16 cellular contexts compared by ENCODE assay signal in the genomic region with DNA sequence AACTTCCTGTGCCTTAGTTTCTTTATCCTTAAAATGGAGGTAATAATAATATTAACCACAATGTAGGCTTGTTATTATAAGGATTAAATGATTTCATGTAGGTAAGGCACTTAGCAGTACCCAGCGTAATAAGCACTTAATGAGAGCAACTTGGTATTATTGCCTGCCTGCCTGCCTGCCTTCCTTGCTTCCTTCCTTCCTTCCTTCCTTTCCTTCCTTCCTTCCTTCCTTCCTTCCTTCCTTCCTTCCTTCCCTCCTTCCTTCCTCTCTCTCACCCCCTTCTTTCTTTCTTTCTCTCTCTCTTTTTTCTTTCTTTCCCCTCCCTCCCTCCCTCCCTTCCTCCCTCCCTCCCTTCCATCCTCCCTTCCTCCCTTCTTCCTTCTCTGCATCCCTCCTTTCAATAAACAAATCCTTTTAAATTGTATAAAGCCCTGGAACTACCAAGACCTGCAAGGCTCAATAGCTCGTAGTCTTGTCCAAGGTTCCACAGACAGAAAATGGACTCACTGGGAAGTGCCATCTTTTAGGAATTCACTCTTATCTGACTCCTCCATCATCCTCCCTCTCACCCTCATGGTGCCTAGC. TPM values are rescaled to one million over a fixed set of nuclear protein-coding genes. Genes with fewer than 3 reads are reported as not detected.
DNase-seq lines count a peak whose midpoint lies in the region; ATAC-seq and TF ChIP-seq lines count a peak whose summit lies in the region.
"Had no signal": no experiment of that assay in that cellular context is flagged by ENCODE, and none has a peak within 500 bp of the region (broad histone marks: within the 10 kb centered on the region; RNA-seq: fewer than 3 reads in every experiment).

No MANE protein-coding gene starts in this region.

- H3K4me3 ChIP-seq in gastroesophageal sphincter (no peak overlapping the region), prostate gland (no peak overlapping the region), transverse colon (no peak overlapping the region)
- H3K4me3 ChIP-seq: A549 had no signal

- peaks cover 2% of the 10 kb centered on the region; the same call in 1 of the 2 replicates for H3K27me3 Mint-ChIP-seq in H9 (ENCODE audit: low read depth)
- peaks cover 3% of the 10 kb centered on the region for H3K27me3 Mint-ChIP-seq in activated CD8-positive, alpha-beta memory T cell treated with anti-CD3 and anti-CD28 coated beads, Interleukin-2, amount 10 ng/mL, durations not matched to agents 7 days and 5 days

- no peak overlapping the region for H2AK5ac ChIP-seq in H9 (ENCODE audit: insufficient read length, low read length)

- no peaks in the 10 kb centered on the region for H3K9me3 ChIP-seq in H9 (ENCODE audit: control insufficient read depth, low read depth, low read length)
- H3K9me3 ChIP-seq in gastroesophageal sphincter: no peaks in the 10 kb centered on the region
- H3K9me3 ChIP-seq in prostate gland: no peaks in the 10 kb centered on the region
- H3K9me3 ChIP-seq in transverse colon: no peaks in the 10 kb centered on the region
- H3K9me3 ChIP-seq: A549 had no signal

- no peak for TF ChIP-seq CTCF in 22Rv1 (IDR thresholded peaks at IDR 0.05)
- no peak for TF ChIP-seq CTCF in H9 (conservative IDR thresholded peaks at IDR 0.05)
- no peak for TF ChIP-seq CTCF in gastroesophageal sphincter (IDR thresholded peaks at IDR 0.05)
- TF ChIP-seq CTCF in prostate gland (IDR thresholded peaks at IDR 0.05): no peak
- TF ChIP-seq CTCF in transverse colon (IDR thresholded peaks at IDR 0.05): no peak

- intact Hi-C loops in prostate gland (cut with DNase I): no loop called here
- intact Hi-C loops in transverse colon (cut with DNase I; ENCODE audit: low total_unique reads): no loop called here

- no peak overlapping the region for H2BK12ac ChIP-seq in H9 (ENCODE audit: insufficient read length, low read depth, low read length)

- no peaks in the 10 kb centered on the region for H3K79me2 ChIP-seq in H9 (ENCODE audit: insufficient read depth, low read length)

- H3K4me1 Mint-ChIP-seq in H9: peaks cover 27 to 32% of the 10 kb centered on the region in 2 experiments
- H3K4me1 Mint-ChIP-seq in activated CD8-positive, alpha-beta memory T cell treated with anti-CD3 and anti-CD28 coated beads, Interleukin-2, amount 10 ng/mL, durations not matched to agents 7 days and 5 days: no peaks in the 10 kb centered on the region
- H3K4me1 Mint-ChIP-seq: CD4-positive, CD25-positive, alpha-beta regulatory T cell had no signal

- no peaks in the 10 kb centered on the region for H3K23me2 ChIP-seq in H9 (ENCODE audit: insufficient read length, low read depth, low read length, poor library complexity, severe bottlenecking)

- DNase-seq in H9: no peak
- DNase-seq in prostate gland (ENCODE audit: low spot score): no peak
- no peak for DNase-seq in activated CD8-positive, alpha-beta memory T cell treated with anti-CD3 and anti-CD28 coated beads, Interleukin-2, amount 10 ng/mL, durations not matched to agents 7 days and 5 days
- no peak for DNase-seq in transverse colon
- no peak for DNase-seq in cerebellar cortex (ENCODE audit: low spot score)
- DNase-seq: CD4-positive, CD25-positive, alpha-beta regulatory T cell; KBM-7; NCI-H1048; NCI-H1436 treated with DMSO at 0.1 percent for 48 hours; NCI-H2029 treated with DMSO at 0.1 percent for 48 hours; NCI-H510A; NCI-H774 had no signal

- no peak overlapping the region for H2BK15ac ChIP-seq in H9 (ENCODE audit: low read depth, low read length)

- H3K23ac ChIP-seq in H9 (ENCODE audit: insufficient read length, low read depth, low read length): no peak overlapping the region

- no peak overlapping the region for H3K9ac ChIP-seq in H9 (ENCODE audit: extremely low read depth, insufficient read length, low read length)

- peak overlapping the region in 2 of 3 experiments; percentile 88 to 96; a peak in 1 of 7 replicates for H3K27ac Mint-ChIP-seq in H9
- H3K27ac Mint-ChIP-seq in activated CD8-positive, alpha-beta memory T cell treated with anti-CD3 and anti-CD28 coated beads, Interleukin-2, amount 10 ng/mL, durations not matched to agents 7 days and 5 days: no peak overlapping the region
- H3K27ac Mint-ChIP-seq: CD4-positive, CD25-positive, alpha-beta regulatory T cell had no signal

- WGBS in H9 (ENCODE audit: extremely low coverage, insufficient read length, low lambda C conversion rate): no CpG with 5 or more reads among the region's 2 CpGs
- 83 to 95% methylated on average over 2 of the region's 2 CpGs for WGBS in gastroesophageal sphincter (ENCODE audit: low coverage in 1 of 2), 2 donors
- WGBS in prostate gland: 98% methylated on average over 2 of the region's 2 CpGs
- 83 to 86% methylated on average over 1 to 2 of the region's 2 CpGs for WGBS in transverse colon (ENCODE audit: low coverage in 1 of 2), 2 donors

- no peak overlapping the region for H2AFZ ChIP-seq in H9 (ENCODE audit: low read length)

- H3K27me3 ChIP-seq in H9 (ENCODE audit: insufficient read depth, low read length) (no peaks in the 10 kb centered on the region), gastroesophageal sphincter (no peaks in the 10 kb centered on the region), prostate gland (replicated peaks; ENCODE audit: insufficient read depth) (no peaks in the 10 kb centered on the region), transverse colon (no peaks in the 10 kb centered on the region)

- no peak overlapping the region for H3K56ac ChIP-seq in H9 (ENCODE audit: insufficient read length, low read depth, low read length)

- H3K4me1 ChIP-seq in H9 (ENCODE audit: insufficient read depth, low read length): no peaks in the 10 kb centered on the region; the same call in 1 of the 2 replicates
- H3K4me1 ChIP-seq in gastroesophageal sphincter: peaks cover 0 to 15% (median 6%) of the 10 kb centered on the region in 3 donors
- H3K4me1 ChIP-seq in prostate gland (replicated peaks): no peaks in the 10 kb centered on the region
- H3K4me1 ChIP-seq in transverse colon: peaks cover 0 to 6% (median 1%) of the 10 kb centered on the region in 4 donors
- H3K4me1 ChIP-seq: A549 had no signal

- ATAC-seq in gastroesophageal sphincter: no peak
- ATAC-seq in activated CD8-positive, alpha-beta memory T cell treated with anti-CD3 and anti-CD28 coated beads, Interleukin-2, amount 10 ng/mL, durations not matched to agents 7 days and 5 days: no peak
- ATAC-seq: A549, Panc1 had no signal

- no peak overlapping the region for H4K5ac ChIP-seq in H9 (ENCODE audit: insufficient read length, low read depth, low read length)

- no peak overlapping the region for H2BK5ac ChIP-seq in H9 (ENCODE audit: insufficient read length, low read length)

- no peak overlapping the region for H2BK120ac ChIP-seq in H9 (ENCODE audit: low read depth, low read length, poor library complexity, severe bottlenecking)

- TF ChIP-seq POLR2A in gastroesophageal sphincter (IDR thresholded peaks at IDR 0.05) (no peak), prostate gland (IDR thresholded peaks at IDR 0.05) (no peak), transverse colon (IDR thresholded peaks at IDR 0.05) (no peak)

- H3K14ac ChIP-seq in H9 (ENCODE audit: insufficient read depth, low read length): no peak overlapping the region

- H3K36me3 Mint-ChIP-seq in H9 (ENCODE audit: insufficient read depth in 1 of 3, low read depth in 3 of 3): peaks cover 0 to 10% (median 1%) of the 10 kb centered on the region in 3 experiments; a peak in 3 of 7 replicates
- no peaks in the 10 kb centered on the region for H3K36me3 Mint-ChIP-seq in activated CD8-positive, alpha-beta memory T cell treated with anti-CD3 and anti-CD28 coated beads, Interleukin-2, amount 10 ng/mL, durations not matched to agents 7 days and 5 days
- H3K36me3 Mint-ChIP-seq: CD4-positive, CD25-positive, alpha-beta regulatory T cell had no signal

- no peaks in the 10 kb centered on the region for H3K36me3 ChIP-seq in gastroesophageal sphincter
- H3K36me3 ChIP-seq in prostate gland: no peaks in the 10 kb centered on the region
- H3K36me3 ChIP-seq in transverse colon: no peaks in the 10 kb centered on the region

- no peaks in the 10 kb centered on the region for H3K79me1 ChIP-seq in H9 (ENCODE audit: insufficient read depth, low read depth, low read length, poor library complexity, severe bottlenecking)

- no peak overlapping the region for H3K4ac ChIP-seq in H9 (ENCODE audit: low read depth, low read length)

- H3T11ph ChIP-seq in H9 (ENCODE audit: low read length): no peak overlapping the region

- no peaks in the 10 kb centered on the region for H4K20me1 ChIP-seq in H9 (ENCODE audit: control insufficient read depth, insufficient read depth, insufficient read length)

- no peak for TF ChIP-seq EP300 in gastroesophageal sphincter (IDR thresholded peaks at IDR 0.05)
- TF ChIP-seq EP300 in transverse colon (IDR thresholded peaks at IDR 0.05; ENCODE audit: low read depth): no peak

- no peak overlapping the region for H4K91ac ChIP-seq in H9 (ENCODE audit: insufficient read length, low read depth, low read length)

- H2BK20ac ChIP-seq in H9 (ENCODE audit: low read depth, low read length, poor library complexity, severe bottlenecking): no peak overlapping the region

- CTCF ChIA-PET in activated CD8-positive, alpha-beta memory T cell treated with anti-CD3 and anti-CD28 coated beads, Interleukin-2, amount 10 ng/mL, durations not matched to agents 7 days and 5 days (lab: Charles Lee): no interaction called here

- H3K9me3 Mint-ChIP-seq in H9: no peaks in the 10 kb centered on the region
- H3K9me3 Mint-ChIP-seq in activated CD8-positive, alpha-beta memory T cell treated with anti-CD3 and anti-CD28 coated beads, Interleukin-2, amount 10 ng/mL, durations not matched to agents 7 days and 5 days (ENCODE audit: low read depth): no peaks in the 10 kb centered on the region
- H3K9me3 Mint-ChIP-seq: CD4-positive, CD25-positive, alpha-beta regulatory T cell had no signal

- no peak overlapping the region for H3K4me2 ChIP-seq in H9 (ENCODE audit: insufficient read depth, insufficient read length, low read length)
- H3K4me2 ChIP-seq: A549 had no signal

- H3K27ac ChIP-seq in 22Rv1: peak overlapping the region; percentile 52; the same call in 1 of the 2 replicates
- no peak overlapping the region for H3K27ac ChIP-seq in H9 (ENCODE audit: insufficient read length, low read depth, low read length)
- H3K27ac ChIP-seq in gastroesophageal sphincter: peak overlapping the region in 3 of 4 donors; percentile 43 to 62 (median 51)
- peak overlapping the region; percentile 3 to 4 for H3K27ac ChIP-seq in prostate gland
- H3K27ac ChIP-seq in transverse colon: peak overlapping the region in 1 of 4 donors; percentile 58
- H3K27ac ChIP-seq: A549 had no signal

- H4K8ac ChIP-seq in H9 (replicated peaks; ENCODE audit: insufficient read length, low read depth, low read length): no peak overlapping the region

- H3K18ac ChIP-seq in H9 (ENCODE audit: insufficient read length, low read depth, low read length): no peak overlapping the region

- in situ Hi-C loops in transverse colon (cut with MboI; ENCODE audit: low pct_ligation_motif_present in 1 of 4, low pct_unique_long_range_greater_than_20kb in 1 of 4, low sequenced_read_pairs in 3 of 4): loop anchor here in 1 of 4 donors (25.0 kb wide), 1 partner anchor 244 kb away; no protein-coding TSS in a partner anchor

- no peak overlapping the region for H3K4me3 Mint-ChIP-seq in H9
- no peak overlapping the region for H3K4me3 Mint-ChIP-seq in activated CD8-positive, alpha-beta memory T cell treated with anti-CD3 and anti-CD28 coated beads, Interleukin-2, amount 10 ng/mL, durations not matched to agents 7 days and 5 days
- H3K4me3 Mint-ChIP-seq: CD4-positive, CD25-positive, alpha-beta regulatory T cell had no signal

RNA-seq across cellular contexts. Expression of gene TIMP3, which starts 20.7 kb away (rescaled TPM):
- total RNA-seq in H9 (2021): 0.86 and 0.87 TPM in 2 replicates
- 100 to 1,000 TPM; 560 to 818 (median 738) TPM for total RNA-seq in gastroesophageal sphincter
- 100 to 1,000 TPM; 148 to 397 TPM for total RNA-seq in prostate gland
- total RNA-seq in activated CD8-positive, alpha-beta memory T cell treated with anti-CD3 and anti-CD28 coated beads, Interleukin-2, amount 10 ng/mL, durations not matched to agents 7 days and 5 days: not detected
- 100 to 1,000 TPM in 1 of 4 donors, 10 to 100 TPM in 3; 49.7 to 158 (median 62.4) TPM for total RNA-seq in transverse colon

Comparison
In these comparisons a context has a peak if more than half of its experiments do, and no peak if none do; other contexts are left out.
1. RNA of gene TIMP3, which starts 20.7 kb away (total RNA-seq): 560 to 818 TPM in gastroesophageal sphincter, 148 to 397 TPM in prostate gland and 49.7 to 158 TPM in transverse colon; 0.86 to 0.87 TPM in H9 and not detected in activated CD8-positive, alpha-beta memory T cell treated with anti-CD3 and anti-CD28 coated beads, Interleukin-2, amount 10 ng/mL, durations not matched to agents 7 days and 5 days; every median in the first group is over 10 times any median in the second.